In genomic region chr1:207820568-207821463, GRCh38 we compare ENCODE assay signal across 15 cellular contexts.
DNase-seq lines count a peak whose midpoint lies in the region; ATAC-seq, FAIRE-seq and TF ChIP-seq lines count a peak whose summit lies in the region.
"Had no signal": no experiment of that assay in that cellular context is flagged by ENCODE, and none has a peak within 500 bp of the region (broad histone marks: within the 10 kb centered on the region; RNA-seq: fewer than 3 reads in every experiment).

No MANE protein-coding gene starts in this region.

- ATAC-seq in HG03432 (IDR thresholded peaks at IDR 0.05; ENCODE audit: unreplicated experiment), result no peak
- ATAC-seq: sciatic nerve had no signal

- in situ Hi-C loops in brain microvascular endothelial cell (cut with HindIII; ENCODE audit: low pct_ligation_motif_present, low sequenced_read_pairs), result no loop called here

- peaks cover 68 to 88% (median 80%) of the 10 kb centered on the region in 4 donors for H3K4me1 ChIP-seq in stomach

- no peak for TF ChIP-seq EP300 in stomach (IDR thresholded peaks at IDR 0.05)

- no peak for TF ChIP-seq POLR2A in stomach (IDR thresholded peaks at IDR 0.05)

- H3K27ac ChIP-seq in stomach, result peak overlapping the region; percentile 88 to 99 (median 97)
- no peak overlapping the region for H3K27ac ChIP-seq in brain microvascular endothelial cell

- DNase-seq in GM06990 (ENCODE audit: extremely low read depth, insufficient read length) (no peak), RPMI8226 (peak; percentile 63), fibroblast of villous mesenchyme (ENCODE audit: low read depth) (no peak), stomach (no peak), brain microvascular endothelial cell (no peak), GM19239 (ENCODE audit: insufficient read length, low spot score) (no peak)
- DNase-seq: activated naive CD8-positive, alpha-beta T cell treated with anti-CD3 and anti-CD28 coated beads, Interleukin-2, amount 10 ng/mL, durations not matched to agents 7 days and 5 days; DMS79 treated with DMSO at 0.1 percent for 48 hours; erythroblast; islet precursor cell; MV-4-11; NK-92 treated with Interleukin-12 subunit alpha and Interleukin-12 subunit beta, amount 100 ng/mL, for 24 hours had no signal

- WGBS in stomach, 5 donors, result 31 to 69% (median 45%) methylated on average over 17 to 22 of the region's 22 CpGs

- TF ChIP-seq CTCF in GM06990 (IDR thresholded peaks at IDR 0.05; ENCODE audit: insufficient read depth, low read length, poor library complexity, severe bottlenecking) (no peak), fibroblast of villous mesenchyme (IDR thresholded peaks at IDR 0.05; ENCODE audit: insufficient read depth, low read depth, low read length) (no peak), stomach (IDR thresholded peaks at IDR 0.05) (no peak), brain microvascular endothelial cell (IDR thresholded peaks at IDR 0.05; ENCODE audit: low read depth, low read length, missing control alignments) (no peak)

- H3K4me3 ChIP-seq in GM06990 (replicated peaks; ENCODE audit: low read depth, low read length) (peak overlapping the region; percentile 90), fibroblast of villous mesenchyme (ENCODE audit: low read depth, low read length) (peak overlapping the region; percentile 8), stomach (peak overlapping the region; percentile 64 to 83 (median 72)), brain microvascular endothelial cell (ENCODE audit: low read depth, low read length) (no peak overlapping the region)

- intact Hi-C loops in stomach (cut with DNase I; ENCODE audit: low total_unique reads), result no loop called here

- H3K36me3 ChIP-seq in GM06990 (ENCODE audit: control insufficient read depth, insufficient read depth, low read length) (peaks cover 28% of the 10 kb centered on the region), stomach (peaks cover 29 to 59% (median 47%) of the 10 kb centered on the region in 4 donors), brain microvascular endothelial cell (replicated peaks) (no peaks in the 10 kb centered on the region)

- FAIRE-seq in GM19239 (lab: Jason Lieb, UNC), result no peak
- FAIRE-seq: H1 had no signal

- H3K27me3 ChIP-seq in GM06990 (replicated peaks; ENCODE audit: control insufficient read depth, insufficient read depth, low read length) (no peaks in the 10 kb centered on the region), stomach (no peaks in the 10 kb centered on the region), brain microvascular endothelial cell (replicated peaks) (no peaks in the 10 kb centered on the region)

- no peaks in the 10 kb centered on the region for H3K9me3 ChIP-seq in stomach
